ENCODE assay signal across 24 cellular contexts in genomic region chr9:104976196-104976595, GRCh38.
"Had no signal": no experiment of that assay in that cellular context is flagged by ENCODE, and none has a peak within 500 bp of the region (broad histone marks: within the 10 kb centered on the region; RNA-seq: fewer than 3 reads in every experiment).

No MANE protein-coding gene starts in this region.

- H3K27me3 ChIP-seq: SJCRH30 had no signal

- FAIRE-seq: HepG2, K562 had no signal

- H3K4me1 ChIP-seq: SJCRH30 had no signal

- DNase-seq: Kasumi-1; NCI-H1092; NCI-H1105 treated with DMSO at 0.1 percent for 48 hours; NCI-H1417 treated with DMSO at 0.1 percent for 48 hours; NCI-H146; NCI-H1694 treated with DMSO at 0.1 percent for 48 hours; NCI-H1930; NCI-H2081; NCI-H2107; NCI-H2227 treated with DMSO at 0.1 percent for 48 hours; NCI-H524; NCI-H526 treated with DMSO at 0.1 percent for 48 hours; NCI-H748 treated with DMSO at 0.1 percent for 48 hours; NK-92 treated with Interleukin-12 subunit alpha and Interleukin-12 subunit beta, amount 100 ng/mL, for 24 hours; PC-3; SHP77 treated with DMSO at 0.1 percent for 48 hours; SJCRH30 had no signal

- H3K36me3 ChIP-seq: SJCRH30 had no signal

- H3K27ac Mint-ChIP-seq: IgD-negative memory B cell had no signal

- H3K4me1 Mint-ChIP-seq: IgD-negative memory B cell had no signal

- H3K27ac ChIP-seq: KMS-11, RWPE1, SJCRH30 had no signal

- H3K4me3 ChIP-seq: K562, SJCRH30 had no signal

- H3K9me3 ChIP-seq: SJCRH30 had no signal

- H3K4me3 Mint-ChIP-seq: IgD-negative memory B cell had no signal

- ATAC-seq: HepG2, K562, Panc1, PC-3, SK-N-SH treated with all-trans-retinoic acid at 6 μM for 48 hours had no signal
